35 cellular contexts compared by ENCODE assay signal in genomic region chr12:30400349-30400748, GRCh38.
"Had no signal": no experiment of that assay in that cellular context is flagged by ENCODE, and none has a peak within 500 bp of the region (broad histone marks: within the 10 kb centered on the region; RNA-seq: fewer than 3 reads in every experiment).

No MANE protein-coding gene starts in this region.

- H3K36me3 ChIP-seq: MG63 had no signal

- H3K27me3 ChIP-seq: MG63 had no signal

- H3K27ac ChIP-seq: KMS-11 had no signal

- H3K9ac ChIP-seq: KMS-11 had no signal

- H3K4me2 ChIP-seq: KMS-11 had no signal

- DNase-seq: Karpas-422, Kasumi-1, KG1, MG63, MM.1S, MV-4-11, NCI-H1048, NCI-H1092, NCI-H1092 treated with DMSO at 0.1 percent for 48 hours, NCI-H1105, NCI-H1105 treated with DMSO at 0.1 percent for 48 hours, NCI-H1417, NCI-H1417 treated with DMSO at 0.1 percent for 48 hours, NCI-H1436, NCI-H1436 treated with DMSO at 0.1 percent for 48 hours, NCI-H146, NCI-H1694, NCI-H1694 treated with DMSO at 0.1 percent for 48 hours, NCI-H187, NCI-H187 treated with DMSO at 0.1 percent for 48 hours, NCI-H1930, NCI-H2029, NCI-H2029 treated with DMSO at 0.1 percent for 48 hours, NCI-H2081, NCI-H2081 treated with DMSO at 0.1 percent for 48 hours, NCI-H2107, NCI-H2171, NCI-H2171 treated with DMSO at 0.1 percent for 48 hours, NCI-H2227 treated with DMSO at 0.1 percent for 48 hours, NCI-H226, NCI-H345, NCI-H446, NCI-H446 treated with DMSO at 0.1 percent for 48 hours, NCI-H510A had no signal

- H3K4me3 ChIP-seq: MG63 had no signal
